1 cellular context compared by ENCODE assay signal in the genomic region with DNA sequence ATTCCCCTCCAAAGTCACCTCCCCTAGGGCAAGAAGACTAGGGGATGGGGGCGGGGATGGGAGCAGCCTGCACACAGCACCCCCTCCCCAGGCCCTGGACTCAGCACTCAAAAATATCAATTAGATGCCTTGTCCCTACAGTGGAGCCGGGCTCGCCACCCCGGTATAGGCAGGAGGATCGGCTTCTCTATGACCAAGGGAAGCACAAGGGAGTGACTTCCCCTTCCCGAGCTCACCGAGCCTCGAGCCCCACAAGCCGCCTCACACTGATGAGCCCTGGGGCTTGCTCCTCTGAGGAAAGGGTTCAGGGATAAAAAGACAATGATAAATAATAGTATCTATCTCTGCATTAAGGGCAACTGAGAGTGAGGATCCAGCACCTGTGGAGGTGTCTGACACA.
TF ChIP-seq lines count a peak whose summit lies in the region.

No MANE protein-coding gene starts in this region.

TF ChIP-seq in HepG2, 621 proteins besides CTCF, POLR2A, EP300 and RAD21:
- TF ChIP-seq RBM22 (optimal IDR thresholded peaks at IDR 0.05; ENCODE audit: low read length) (peak; percentile 8), ZHX2 (IDR thresholded peaks at IDR 0.05; ENCODE audit: low read depth) (no peak), ZHX2 (CRISPR knock-in tag; IDR thresholded peaks at IDR 0.05; ENCODE audit: borderline replicate concordance) (no peak)
- TF ChIP-seq, protein P1, sequence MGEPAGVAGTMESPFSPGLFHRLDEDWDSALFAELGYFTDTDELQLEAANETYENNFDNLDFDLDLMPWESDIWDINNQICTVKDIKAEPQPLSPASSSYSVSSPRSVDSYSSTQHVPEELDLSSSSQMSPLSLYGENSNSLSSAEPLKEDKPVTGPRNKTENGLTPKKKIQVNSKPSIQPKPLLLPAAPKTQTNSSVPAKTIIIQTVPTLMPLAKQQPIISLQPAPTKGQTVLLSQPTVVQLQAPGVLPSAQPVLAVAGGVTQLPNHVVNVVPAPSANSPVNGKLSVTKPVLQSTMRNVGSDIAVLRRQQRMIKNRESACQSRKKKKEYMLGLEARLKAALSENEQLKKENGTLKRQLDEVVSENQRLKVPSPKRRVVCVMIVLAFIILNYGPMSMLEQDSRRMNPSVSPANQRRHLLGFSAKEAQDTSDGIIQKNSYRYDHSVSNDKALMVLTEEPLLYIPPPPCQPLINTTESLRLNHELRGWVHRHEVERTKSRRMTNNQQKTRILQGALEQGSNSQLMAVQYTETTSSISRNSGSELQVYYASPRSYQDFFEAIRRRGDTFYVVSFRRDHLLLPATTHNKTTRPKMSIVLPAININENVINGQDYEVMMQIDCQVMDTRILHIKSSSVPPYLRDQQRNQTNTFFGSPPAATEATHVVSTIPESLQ (CRISPR knock-in tag; conservative IDR thresholded peaks at IDR 0.05): no peak
TF ChIP-seq in HepG2: peak in this region for 1.
